1 cellular context compared by ENCODE assay signal in genomic region chr18:63588869-63589268, GRCh38.
TF ChIP-seq lines count a peak whose summit lies in the region.

No MANE protein-coding gene starts in this region.

TF ChIP-seq in HepG2, 621 proteins besides CTCF, POLR2A, EP300 and RAD21 (continued from another document):
- TF ChIP-seq ISX (CRISPR knock-in tag; conservative IDR thresholded peaks at IDR 0.05) = no peak
